ENCODE assay signal across 1 cellular context in genomic region chr15:58526647-58527192, GRCh38.
TF ChIP-seq lines count a peak whose summit lies in the region.

No MANE protein-coding gene starts in this region.

TF ChIP-seq in H1, 55 proteins besides CTCF, POLR2A, EP300 and RAD21 (continued from another document):
- TF ChIP-seq ATF3 (IDR thresholded peaks at IDR 0.05; ENCODE audit: insufficient read depth, low read depth, low read length) (no peak), FOSL1 (IDR thresholded peaks at IDR 0.05; ENCODE audit: insufficient read depth, low read depth, low read length) (no peak), CREB1 (IDR thresholded peaks at IDR 0.05) (no peak), EZH2 (IDR thresholded peaks at IDR 0.05; ENCODE audit: low read depth, low read length, severe bottlenecking) (no peak), ASH2L (IDR thresholded peaks at IDR 0.05; ENCODE audit: low read length) (no peak), SRF (IDR thresholded peaks at IDR 0.05; ENCODE audit: low read depth, low read length) (no peak), CTBP2 (IDR thresholded peaks at IDR 0.05; ENCODE audit: borderline replicate concordance, insufficient read depth, insufficient read length, low read length) (no peak), BRCA1 (IDR thresholded peaks at IDR 0.05; ENCODE audit: low read depth, low read length) (no peak), POU5F1 (IDR thresholded peaks at IDR 0.05; ENCODE audit: low read depth, low read length) (no peak), RBBP5 (IDR thresholded peaks at IDR 0.05; ENCODE audit: borderline replicate concordance, low read depth, low read length) (no peak), CHD1 (IDR thresholded peaks at IDR 0.05; ENCODE audit: low read depth, low read length) (no peak), SIRT6 (IDR thresholded peaks at IDR 0.05; ENCODE audit: low read length) (no peak), TAF7 (optimal IDR thresholded peaks at IDR 0.05; ENCODE audit: borderline replicate concordance, low read depth, low read length) (no peak)
